ENCODE assay signal across 2 cellular contexts in genomic region chr20:47725248-47725973, GRCh38.
TF ChIP-seq lines count a peak whose summit lies in the region.

No MANE protein-coding gene starts in this region.

TF ChIP-seq in HEK293, 187 proteins besides CTCF, POLR2A, EP300 and RAD21 (continued from another document):
- TF ChIP-seq TSHZ1 (tag by site-specific recombination; IDR thresholded peaks at IDR 0.05; ENCODE audit: borderline replicate concordance) (no peak), PRDM10 (tag by site-specific recombination; IDR thresholded peaks at IDR 0.05) (0 out of 2 replicates have a peak, but pooled peaks have one; percentile 26), ZSCAN18 (tag by site-specific recombination; IDR thresholded peaks at IDR 0.05) (no peak), ZNF132 (tag by site-specific recombination; IDR thresholded peaks at IDR 0.05; ENCODE audit: borderline replicate concordance) (no peak), IKZF3 (tag by site-specific recombination; IDR thresholded peaks at IDR 0.05) (peak; percentile 82)
- TF ChIP-seq, protein P1, sequence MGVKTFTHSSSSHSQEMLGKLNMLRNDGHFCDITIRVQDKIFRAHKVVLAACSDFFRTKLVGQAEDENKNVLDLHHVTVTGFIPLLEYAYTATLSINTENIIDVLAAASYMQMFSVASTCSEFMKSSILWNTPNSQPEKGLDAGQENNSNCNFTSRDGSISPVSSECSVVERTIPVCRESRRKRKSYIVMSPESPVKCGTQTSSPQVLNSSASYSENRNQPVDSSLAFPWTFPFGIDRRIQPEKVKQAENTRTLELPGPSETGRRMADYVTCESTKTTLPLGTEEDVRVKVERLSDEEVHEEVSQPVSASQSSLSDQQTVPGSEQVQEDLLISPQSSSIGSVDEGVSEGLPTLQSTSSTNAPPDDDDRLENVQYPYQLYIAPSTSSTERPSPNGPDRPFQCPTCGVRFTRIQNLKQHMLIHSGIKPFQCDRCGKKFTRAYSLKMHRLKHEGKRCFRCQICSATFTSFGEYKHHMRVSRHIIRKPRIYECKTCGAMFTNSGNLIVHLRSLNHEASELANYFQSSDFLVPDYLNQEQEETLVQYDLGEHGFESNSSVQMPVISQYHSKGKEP (tag by site-specific recombination; IDR thresholded peaks at IDR 0.05) = no peak
TF ChIP-seq in HEK293: peak in this region for 7.

TF ChIP-seq in liver, 16 proteins besides CTCF, POLR2A, EP300 and RAD21 (continued from another document):
- no peak for TF ChIP-seq ATF3 (IDR thresholded peaks at IDR 0.05)
- TF ChIP-seq FOXA2 (IDR thresholded peaks at IDR 0.05) = no peak
- TF ChIP-seq TAF1 (conservative IDR thresholded peaks at IDR 0.05) = no peak
- TF ChIP-seq, protein P2, sequence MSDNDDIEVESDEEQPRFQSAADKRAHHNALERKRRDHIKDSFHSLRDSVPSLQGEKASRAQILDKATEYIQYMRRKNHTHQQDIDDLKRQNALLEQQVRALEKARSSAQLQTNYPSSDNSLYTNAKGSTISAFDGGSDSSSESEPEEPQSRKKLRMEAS (IDR thresholded peaks at IDR 0.05) = peak; percentile 68
- TF ChIP-seq RXRA (IDR thresholded peaks at IDR 0.05) = peak in 1 of 2 donors; percentile 51
- TF ChIP-seq NR2F2 (IDR thresholded peaks at IDR 0.05) = no peak
- TF ChIP-seq SP1 (IDR thresholded peaks at IDR 0.05) = peak; percentile 36
